10 cellular contexts compared by ENCODE assay signal in genomic region chr3:73255609-73256029, GRCh38.
A peak's percentile ranks its signal among the peaks of the same experiment; 100 is the strongest.
DNase-seq lines count a peak whose midpoint lies in the region; ATAC-seq, FAIRE-seq and TF ChIP-seq lines count a peak whose summit lies in the region.
"Had no signal": no experiment of that assay in that cellular context is flagged by ENCODE, and none has a peak within 500 bp of the region (broad histone marks: within the 10 kb centered on the region; RNA-seq: fewer than 3 reads in every experiment).

No MANE protein-coding gene starts in this region.

- no peak for ATAC-seq in natural killer cell treated with Interleukin-12 subunit alpha and Interleukin-12 subunit beta and Interleukin-15 and Interleukin-18, amount 100 ng/mL, for 72 hours

- H3K27ac Mint-ChIP-seq in type B pancreatic cell = no peak overlapping the region
- no peak overlapping the region for H3K27ac Mint-ChIP-seq in natural killer cell treated with Interleukin-12 subunit alpha and Interleukin-12 subunit beta and Interleukin-15 and Interleukin-18, amount 100 ng/mL, for 72 hours
- H3K27ac Mint-ChIP-seq: activated naive CD4-positive, alpha-beta T cell treated with anti-CD3 and anti-CD28 coated beads, Interleukin-2, amount 10 ng/mL, durations not matched to agents 7 days and 5 days had no signal

- no peak for TF ChIP-seq CTCF in type B pancreatic cell (conservative IDR thresholded peaks at IDR 0.05)

- no peaks in the 10 kb centered on the region for H3K9me3 Mint-ChIP-seq in type B pancreatic cell
- H3K9me3 Mint-ChIP-seq in natural killer cell treated with Interleukin-12 subunit alpha and Interleukin-12 subunit beta and Interleukin-15 and Interleukin-18, amount 100 ng/mL, for 72 hours = no peaks in the 10 kb centered on the region
- H3K9me3 Mint-ChIP-seq: activated naive CD4-positive, alpha-beta T cell treated with anti-CD3 and anti-CD28 coated beads, Interleukin-2, amount 10 ng/mL, durations not matched to agents 7 days and 5 days had no signal

- peaks cover 42% of the 10 kb centered on the region for H3K4me1 Mint-ChIP-seq in type B pancreatic cell (ENCODE audit: unreplicated experiment)
- no peaks in the 10 kb centered on the region for H3K4me1 Mint-ChIP-seq in natural killer cell treated with Interleukin-12 subunit alpha and Interleukin-12 subunit beta and Interleukin-15 and Interleukin-18, amount 100 ng/mL, for 72 hours (ENCODE audit: low read depth in 2 of 2)
- H3K4me1 Mint-ChIP-seq: activated naive CD4-positive, alpha-beta T cell treated with anti-CD3 and anti-CD28 coated beads, Interleukin-2, amount 10 ng/mL, durations not matched to agents 7 days and 5 days had no signal

- H3K36me3 Mint-ChIP-seq in type B pancreatic cell = no peaks in the 10 kb centered on the region
- H3K36me3 Mint-ChIP-seq in natural killer cell treated with Interleukin-12 subunit alpha and Interleukin-12 subunit beta and Interleukin-15 and Interleukin-18, amount 100 ng/mL, for 72 hours = no peaks in the 10 kb centered on the region
- H3K36me3 Mint-ChIP-seq: activated naive CD4-positive, alpha-beta T cell treated with anti-CD3 and anti-CD28 coated beads, Interleukin-2, amount 10 ng/mL, durations not matched to agents 7 days and 5 days had no signal

- DNase-seq in GM04503 (ENCODE audit: low read depth) = peak; percentile 27
- DNase-seq in NCI-H1417 treated with DMSO at 0.1 percent for 48 hours (lab: John Stamatoyannopoulos, UW) = peak; percentile 21
- peak; percentile 97 for DNase-seq in amniotic epithelial cell (ENCODE audit: low read depth)
- DNase-seq in mucosa of gallbladder (ENCODE audit: low spot score) = peak; percentile 50
- no peak for DNase-seq in CD1c-positive myeloid dendritic cell (ENCODE audit: extremely low spot score)
- no peak for DNase-seq in GM19239 (ENCODE audit: insufficient read length, low spot score)
- DNase-seq in type B pancreatic cell (ENCODE audit: extremely low spot score, unreplicated experiment) = no peak
- no peak for DNase-seq in natural killer cell treated with Interleukin-12 subunit alpha and Interleukin-12 subunit beta and Interleukin-15 and Interleukin-18, amount 100 ng/mL, for 72 hours (ENCODE audit: low spot score)
- DNase-seq: activated naive CD4-positive, alpha-beta T cell treated with anti-CD3 and anti-CD28 coated beads, Interleukin-2, amount 10 ng/mL, durations not matched to agents 7 days and 5 days; SW 1271 had no signal

- H3K4me3 Mint-ChIP-seq in type B pancreatic cell = no peak overlapping the region
- no peak overlapping the region for H3K4me3 Mint-ChIP-seq in natural killer cell treated with Interleukin-12 subunit alpha and Interleukin-12 subunit beta and Interleukin-15 and Interleukin-18, amount 100 ng/mL, for 72 hours
- H3K4me3 Mint-ChIP-seq: activated naive CD4-positive, alpha-beta T cell treated with anti-CD3 and anti-CD28 coated beads, Interleukin-2, amount 10 ng/mL, durations not matched to agents 7 days and 5 days had no signal

- no peak for FAIRE-seq in GM19239 (lab: Jason Lieb, UNC)

- peaks cover 11% of the 10 kb centered on the region for H3K27me3 Mint-ChIP-seq in type B pancreatic cell
- H3K27me3 Mint-ChIP-seq in natural killer cell treated with Interleukin-12 subunit alpha and Interleukin-12 subunit beta and Interleukin-15 and Interleukin-18, amount 100 ng/mL, for 72 hours = peaks cover 6 to 18% of the 10 kb centered on the region in 2 donors

Comparison
In these comparisons a context has a peak if more than half of its experiments do, and no peak if none do; other contexts are left out.
1. DNase-seq: peak in GM04503 (single experiment), NCI-H1417 treated with DMSO at 0.1 percent for 48 hours (single experiment), amniotic epithelial cell (single experiment) and mucosa of gallbladder (single experiment); none in CD1c-positive myeloid dendritic cell (single experiment), GM19239 (single experiment), type B pancreatic cell (single experiment) and natural killer cell treated with Interleukin-12 subunit alpha and Interleukin-12 subunit beta and Interleukin-15 and Interleukin-18, amount 100 ng/mL, for 72 hours (single experiment).